In genomic region chr6:47407295-47408281, GRCh38 we compare ENCODE assay signal across 16 cellular contexts.
DNase-seq lines count a peak whose midpoint lies in the region; ATAC-seq and FAIRE-seq lines count a peak whose summit lies in the region.
"Had no signal": no experiment of that assay in that cellular context is flagged by ENCODE, and none has a peak within 500 bp of the region (broad histone marks: within the 10 kb centered on the region; RNA-seq: fewer than 3 reads in every experiment).

No MANE protein-coding gene starts in this region.

- H3K27ac ChIP-seq in small intestine (ENCODE audit: low read depth in 1 of 2, low read length in 1 of 2) = peak overlapping the region in 1 of 2 donors; percentile 22
- H3K27ac ChIP-seq: ascending aorta had no signal

- H3K9me3 ChIP-seq in small intestine (ENCODE audit: control insufficient read depth, low read depth) = no peaks in the 10 kb centered on the region
- H3K9me3 ChIP-seq: ascending aorta had no signal

- H3K4me1 ChIP-seq in small intestine (ENCODE audit: control insufficient read depth in 2 of 2, insufficient read depth in 1 of 2, low read depth in 1 of 2, low read length in 1 of 2) = peaks cover 3 to 13% of the 10 kb centered on the region in 2 donors
- H3K4me1 ChIP-seq: ascending aorta had no signal

- ATAC-seq in HG03159 (IDR thresholded peaks at IDR 0.05; ENCODE audit: unreplicated experiment) = no peak
- ATAC-seq: CD8-positive, alpha-beta T cell; natural killer cell; right cardiac atrium; stimulated activated naive B cell treated with anti-CD40 and anti-IgM and Interleukin-4, amounts not matched to agents 10 μg/mL and 1 μg/mL and 100 μg/mL, for 72 hours had no signal

- DNase-seq in EL = peak; percentile 7
- DNase-seq in RCC 7860 (ENCODE audit: low spot score) = peak; percentile 92
- DNase-seq in glomerular visceral epithelial cell (ENCODE audit: extremely low spot score) = peak; percentile 67
- peak; percentile 46 for DNase-seq in small intestine
- no peak for DNase-seq in Ammon's horn (ENCODE audit: low spot score)
- DNase-seq in cerebellar nuclear complex (lab: John Stamatoyannopoulos, UW) = no peak
- DNase-seq: activated CD4-positive, alpha-beta memory T cell treated with anti-CD3 and anti-CD28 coated beads for 36 hours; CD8-positive, alpha-beta T cell; HCEC 1CT; natural killer cell; NCI-H1092; NCI-H446 treated with DMSO at 0.1 percent for 48 hours; right cardiac atrium; stimulated activated naive B cell treated with anti-CD40 and anti-IgM and Interleukin-4, amounts not matched to agents 10 μg/mL and 1 μg/mL and 100 μg/mL, for 72 hours had no signal

- no peak overlapping the region for H3K4me3 ChIP-seq in small intestine (ENCODE audit: low read depth in 1 of 2, low read length in 2 of 2)
- H3K4me3 ChIP-seq: ascending aorta had no signal

- H3K36me3 ChIP-seq in small intestine (ENCODE audit: control insufficient read depth in 2 of 2, insufficient read depth in 2 of 2, low read length in 2 of 2) = no peaks in the 10 kb centered on the region
- H3K36me3 ChIP-seq: ascending aorta had no signal

- FAIRE-seq in RCC 7860 (lab: Jason Lieb, UNC) (peak; percentile 90), small intestine (lab: Jason Lieb, UNC) (no peak)

- 90 to 95% (median 94%) methylated on average over 1 of the region's 1 CpG for WGBS in small intestine, 3 donors

- H3K27me3 ChIP-seq in small intestine (ENCODE audit: control insufficient read depth in 2 of 2, insufficient read depth in 2 of 2, low read length in 2 of 2) = no peaks in the 10 kb centered on the region
- H3K27me3 ChIP-seq: ascending aorta had no signal

Comparison
In these comparisons a context has a peak if more than half of its experiments do, and no peak if none do; other contexts are left out.
1. DNase-seq: peak in EL (single experiment), RCC 7860 (single experiment), glomerular visceral epithelial cell (single experiment) and small intestine (single experiment); none in Ammon's horn (single experiment) and cerebellar nuclear complex (0 of 2).